23 cellular contexts compared by ENCODE assay signal in the genomic region with DNA sequence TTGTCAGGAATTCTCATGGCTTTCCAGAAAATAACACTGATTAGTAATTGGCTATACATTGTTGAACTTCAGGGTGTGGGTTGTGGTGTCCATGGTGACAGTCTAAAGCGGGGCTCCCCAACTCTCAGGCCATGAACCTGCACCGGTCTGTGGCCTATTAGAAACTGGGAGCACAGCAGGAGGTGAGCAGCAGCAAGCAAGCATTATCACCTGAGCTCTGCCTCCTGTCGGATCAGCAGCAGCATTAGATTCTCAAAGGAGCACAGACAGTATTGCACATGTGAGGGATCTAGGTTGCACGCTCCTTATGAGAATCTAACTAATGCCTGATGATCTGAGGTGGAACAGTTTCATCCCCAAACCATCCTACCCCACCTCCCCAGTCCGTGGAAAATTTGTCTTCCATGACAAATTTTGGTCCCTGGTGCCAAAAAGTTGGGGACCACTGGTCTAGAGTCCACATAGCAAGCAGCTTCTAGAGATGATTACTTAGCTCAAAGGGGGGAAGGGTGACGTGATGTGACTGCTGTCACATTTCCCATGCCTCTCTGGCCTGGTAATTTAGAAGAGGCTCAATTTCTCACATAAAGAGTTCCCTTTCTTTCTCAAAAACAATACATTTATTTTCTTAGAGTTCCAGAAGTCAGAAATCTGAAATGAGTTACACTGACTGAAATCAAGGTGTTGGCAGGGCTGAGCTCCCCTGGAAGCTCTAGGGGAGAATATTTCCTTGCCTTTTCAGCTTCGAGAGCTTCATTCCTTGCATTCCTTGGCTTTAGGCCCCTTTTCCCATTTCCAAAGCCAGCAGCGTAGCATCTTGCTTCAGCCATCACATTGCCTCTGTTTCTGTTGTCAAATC. TPM values are rescaled to one million over a fixed set of nuclear protein-coding genes. Genes with fewer than 3 reads are reported as not detected.
DNase-seq lines count a peak whose midpoint lies in the region; ATAC-seq and FAIRE-seq lines count a peak whose summit lies in the region.
"Had no signal": no experiment of that assay in that cellular context is flagged by ENCODE, and none has a peak within 500 bp of the region (broad histone marks: within the 10 kb centered on the region; RNA-seq: fewer than 3 reads in every experiment).

No MANE protein-coding gene starts in this region.

- H3K36me3 ChIP-seq in adipocyte (ENCODE audit: control insufficient read depth, insufficient read depth, low read length, severe bottlenecking), result no peaks in the 10 kb centered on the region
- H3K36me3 ChIP-seq in iPS-20b (ENCODE audit: insufficient read depth, low read depth, low read length), result no peaks in the 10 kb centered on the region
- H3K36me3 ChIP-seq: HAP-1, Peyer's patch had no signal

- H3K27ac ChIP-seq in iPS-20b (ENCODE audit: low read length), result peak overlapping the region; percentile 55
- H3K27ac ChIP-seq: hepatocyte, HL-60, Peyer's patch had no signal

- H3K9me3 ChIP-seq in adipocyte (ENCODE audit: control insufficient read depth, low read length) (no peaks in the 10 kb centered on the region), iPS-20b (ENCODE audit: insufficient read depth, low read depth, low read length) (peaks cover 7% of the 10 kb centered on the region; the same call in 1 of the 2 replicates)
- H3K9me3 ChIP-seq: Peyer's patch had no signal

- no peak for ATAC-seq in left ventricle myocardium superior
- ATAC-seq: left colon; sciatic nerve; stimulated activated naive CD8-positive, alpha-beta T cell treated with anti-CD3 and anti-CD28 coated beads, Interleukin-15, Interleukin-2, amounts not matched to agents 100 U/mL and 50 U/mL, for 24 hours had no signal

- no peak overlapping the region for H3K9ac ChIP-seq in adipocyte (ENCODE audit: low read length)
- peak overlapping the region; percentile 62; the same call in 1 of the 2 replicates for H3K9ac ChIP-seq in iPS-20b (ENCODE audit: low read depth, low read length)

- H3K4me1 ChIP-seq in adipocyte (ENCODE audit: control insufficient read depth, insufficient read depth, low read length) (no peaks in the 10 kb centered on the region), iPS-20b (ENCODE audit: insufficient read depth, low read length) (peaks cover 16% of the 10 kb centered on the region)
- H3K4me1 ChIP-seq: HAP-1, Peyer's patch had no signal

- no peak overlapping the region for H3K4me3 ChIP-seq in adipocyte (ENCODE audit: low read length)
- peak overlapping the region; percentile 25; the same call in 1 of the 2 replicates for H3K4me3 ChIP-seq in iPS-20b (ENCODE audit: low read length)
- H3K4me3 ChIP-seq: HAP-1, hepatocyte, Peyer's patch had no signal

- FAIRE-seq in A204.1 (lab: Jason Lieb, UNC), result peak; percentile 16

- intact Hi-C loops in left ventricle myocardium superior (cut with micrococcal nuclease), result no loop called here

- DNase-seq in GM03348 (ENCODE audit: low spot score) (peak; percentile 13), adipocyte (ENCODE audit: low read depth) (peak; percentile 6), T-helper 2 cell (no peak), left ventricle myocardium superior (no peak), ureter (ENCODE audit: low spot score) (no peak), NCI-H446 (lab: John Stamatoyannopoulos, UW) (no peak)
- DNase-seq: activated CD4-positive, alpha-beta T cell treated with anti-CD3 and anti-CD28 coated beads for 1 hour; activated effector memory CD4-positive, alpha-beta T cell treated with anti-CD3 and anti-CD28 coated beads, Interleukin-2, amount 50 U/mL, for 16 hours; amniotic stem cell; CD8-positive, alpha-beta memory T cell; DMS79 treated with DMSO at 0.1 percent for 48 hours; left colon; NCI-H1105; nucleus accumbens; Peyer's patch; stimulated activated naive CD8-positive, alpha-beta T cell treated with anti-CD3 and anti-CD28 coated beads, Interleukin-15, Interleukin-2, amounts not matched to agents 100 U/mL and 50 U/mL, for 24 hours; T1000 had no signal

- H3K27me3 ChIP-seq in adipocyte (replicated peaks; ENCODE audit: control insufficient read depth, insufficient read depth, low read length) (no peaks in the 10 kb centered on the region), iPS-20b (ENCODE audit: insufficient read depth, low read length) (no peaks in the 10 kb centered on the region)
- H3K27me3 ChIP-seq: hepatocyte, Peyer's patch had no signal

RNA-seq across cellular contexts. Expression of gene FAM221A, which starts 17.6 kb away (rescaled TPM):
- total RNA-seq in left ventricle myocardium superior (2.1 TPM), ureter (25.5 TPM)

RNA-seq across cellular contexts. Expression of gene STK31, which starts 47.7 kb away (rescaled TPM):
- total RNA-seq in left ventricle myocardium superior (not detected), ureter (2.5 TPM)

Comparison
In these comparisons a context has a peak if more than half of its experiments do, and no peak if none do; other contexts are left out.
1. DNase-seq: peak in GM03348 (single experiment) and adipocyte (single experiment); none in T-helper 2 cell (0 of 5), left ventricle myocardium superior (single experiment), ureter (single experiment) and NCI-H446 (0 of 2).